ENCODE assay signal across 23 cellular contexts in genomic region chr3:119494597-119494996, GRCh38. TPM values are rescaled to one million over a fixed set of nuclear protein-coding genes. Genes with fewer than 3 reads are reported as not detected.
A peak's percentile ranks its signal among the peaks of the same experiment; 100 is the strongest.
DNase-seq lines count a peak whose midpoint lies in the region; TF ChIP-seq lines count a peak whose summit lies in the region.
"Had no signal": no experiment of that assay in that cellular context is flagged by ENCODE, and none has a peak within 500 bp of the region (broad histone marks: within the 10 kb centered on the region; RNA-seq: fewer than 3 reads in every experiment).

No MANE protein-coding gene starts in this region.

- H3K4me2 ChIP-seq in MM.1S (ENCODE audit: low read depth, low read length), result no peak overlapping the region
- H3K4me2 ChIP-seq in osteoblast (ENCODE audit: insufficient read depth, low read length), result no peak overlapping the region
- H3K4me2 ChIP-seq: smooth muscle cell had no signal

- H4K20me1 ChIP-seq in MM.1S (ENCODE audit: insufficient read depth, low read length) (no peaks in the 10 kb centered on the region), osteoblast (ENCODE audit: insufficient read depth, low read length) (no peaks in the 10 kb centered on the region)

- 0 out of 2 replicates have a peak, but pooled peaks cover 5% of the 10 kb centered on the region for H3K4me1 ChIP-seq in MM.1S (ENCODE audit: low read length)
- no peaks in the 10 kb centered on the region for H3K4me1 ChIP-seq in endodermal cell (ENCODE audit: control insufficient read depth, insufficient read depth, low read length)
- H3K4me1 ChIP-seq in osteoblast (ENCODE audit: insufficient read depth, low read length), result peaks cover 11% of the 10 kb centered on the region
- H3K4me1 ChIP-seq: prostate gland had no signal

- H3K27ac Mint-ChIP-seq in endodermal cell, result no peak overlapping the region
- no peak overlapping the region for H3K27ac Mint-ChIP-seq in activated CD4-positive, alpha-beta memory T cell treated with anti-CD3 and anti-CD28 coated beads, Interleukin-2, amount 10 ng/mL, durations not matched to agents 7 days and 5 days
- H3K27ac Mint-ChIP-seq: activated naive CD4-positive, alpha-beta T cell treated with anti-CD3 and anti-CD28 coated beads, Interleukin-2, amount 50 U/mL, for 72 hours; CD4-positive, CD25-positive, alpha-beta regulatory T cell; dendritic cell treated with granulocyte-macrophage colony-stimulating factor and Interleukin-4, amounts not matched to agents 40 ng/mL and 50 ng/mL, for 4 days had no signal

- H3K27ac ChIP-seq in MM.1S (ENCODE audit: low read length) (no peak overlapping the region), endodermal cell (ENCODE audit: low read depth, low read length) (no peak overlapping the region), osteoblast (ENCODE audit: low read depth, low read length) (no peak overlapping the region)
- H3K27ac ChIP-seq: 22Rv1, body of pancreas, heart right ventricle, HL-60, prostate gland had no signal

- H3K9me3 Mint-ChIP-seq in endodermal cell, result no peaks in the 10 kb centered on the region
- no peaks in the 10 kb centered on the region for H3K9me3 Mint-ChIP-seq in activated CD4-positive, alpha-beta memory T cell treated with anti-CD3 and anti-CD28 coated beads, Interleukin-2, amount 10 ng/mL, durations not matched to agents 7 days and 5 days
- H3K9me3 Mint-ChIP-seq: activated naive CD4-positive, alpha-beta T cell treated with anti-CD3 and anti-CD28 coated beads, Interleukin-2, amount 50 U/mL, for 72 hours; activated T-cell treated with anti-CD3 and anti-CD28 coated beads, Interleukin-2, amount 50 U/mL, for 4 hours; CD4-positive, CD25-positive, alpha-beta regulatory T cell; dendritic cell treated with granulocyte-macrophage colony-stimulating factor and Interleukin-4, amounts not matched to agents 40 ng/mL and 50 ng/mL, for 4 days; naive thymus-derived CD8-positive, alpha-beta T cell had no signal

- peak; percentile 12; the same call in 1 of the 2 replicates for TF ChIP-seq CTCF in MM.1S (IDR thresholded peaks at IDR 0.05; ENCODE audit: low read length)
- peak; percentile 68 for TF ChIP-seq CTCF in endodermal cell (conservative IDR thresholded peaks at IDR 0.05)
- peak; percentile 23 for TF ChIP-seq CTCF in osteoblast (IDR thresholded peaks at IDR 0.05; ENCODE audit: extremely low read depth, low read depth, low read length)

- H3K9me3 ChIP-seq in MM.1S (replicated peaks; ENCODE audit: insufficient read depth, low read length), result no peaks in the 10 kb centered on the region
- no peaks in the 10 kb centered on the region for H3K9me3 ChIP-seq in endodermal cell (ENCODE audit: control insufficient read depth, low read length)
- no peaks in the 10 kb centered on the region for H3K9me3 ChIP-seq in osteoblast (ENCODE audit: low read depth, low read length)
- H3K9me3 ChIP-seq: body of pancreas, heart right ventricle, prostate gland had no signal

- no peaks in the 10 kb centered on the region for H3K9me2 ChIP-seq in MM.1S (replicated peaks; ENCODE audit: insufficient read depth, low read length)

- H3F3A ChIP-seq in MM.1S (ENCODE audit: insufficient read depth, low read length), result no peaks in the 10 kb centered on the region

- no peak overlapping the region for H2AFZ ChIP-seq in MM.1S (ENCODE audit: low read length)
- H2AFZ ChIP-seq in osteoblast (ENCODE audit: low read length), result no peak overlapping the region

- no peaks in the 10 kb centered on the region for H3K27me3 ChIP-seq in MM.1S (replicated peaks; ENCODE audit: insufficient read depth, low read length)
- no peaks in the 10 kb centered on the region for H3K27me3 ChIP-seq in endodermal cell (ENCODE audit: control insufficient read depth, insufficient read depth, low read length, poor library complexity, severe bottlenecking)
- no peaks in the 10 kb centered on the region for H3K27me3 ChIP-seq in osteoblast (ENCODE audit: insufficient read depth, low read length)
- H3K27me3 ChIP-seq: body of pancreas, heart right ventricle had no signal

- no peaks in the 10 kb centered on the region for H3K27me3 Mint-ChIP-seq in endodermal cell (ENCODE audit: insufficient read depth)
- H3K27me3 Mint-ChIP-seq in activated CD4-positive, alpha-beta memory T cell treated with anti-CD3 and anti-CD28 coated beads, Interleukin-2, amount 10 ng/mL, durations not matched to agents 7 days and 5 days, result no peaks in the 10 kb centered on the region
- H3K27me3 Mint-ChIP-seq: CD4-positive, CD25-positive, alpha-beta regulatory T cell; dendritic cell treated with granulocyte-macrophage colony-stimulating factor and Interleukin-4, amounts not matched to agents 40 ng/mL and 50 ng/mL, for 4 days; naive thymus-derived CD8-positive, alpha-beta T cell had no signal

- CTCF ChIA-PET in activated CD4-positive, alpha-beta memory T cell treated with anti-CD3 and anti-CD28 coated beads, Interleukin-2, amount 10 ng/mL, durations not matched to agents 7 days and 5 days (lab: Charles Lee), result interaction anchor here (0.7 to 1.2 kb wide), 4 partner anchors 25 to 613 kb away, joined by 3 to 5 read pairs (median 4); partner anchors contain the start of genes POGLUT1 and TMEM39A

- H3K4me1 Mint-ChIP-seq in endodermal cell, result peaks cover 5% of the 10 kb centered on the region
- H3K4me1 Mint-ChIP-seq in activated CD4-positive, alpha-beta memory T cell treated with anti-CD3 and anti-CD28 coated beads, Interleukin-2, amount 10 ng/mL, durations not matched to agents 7 days and 5 days, result peaks cover 25% of the 10 kb centered on the region

- H3K4me3 Mint-ChIP-seq in endodermal cell, result no peak overlapping the region
- no peak overlapping the region for H3K4me3 Mint-ChIP-seq in activated CD4-positive, alpha-beta memory T cell treated with anti-CD3 and anti-CD28 coated beads, Interleukin-2, amount 10 ng/mL, durations not matched to agents 7 days and 5 days
- H3K4me3 Mint-ChIP-seq: activated T-cell treated with anti-CD3 and anti-CD28 coated beads, Interleukin-2, amount 50 U/mL, for 4 hours; dendritic cell treated with granulocyte-macrophage colony-stimulating factor and Interleukin-4, amounts not matched to agents 40 ng/mL and 50 ng/mL, for 4 days had no signal

- H3K9ac ChIP-seq in MM.1S (ENCODE audit: low read length) (no peak overlapping the region), endodermal cell (ENCODE audit: extremely low read depth, low read length, poor library complexity, severe bottlenecking) (no peak overlapping the region)

- DNase-seq in DMS 273 (lab: John Stamatoyannopoulos, UW; ENCODE audit: unreplicated experiment) (peak; percentile 27), DMS 273 treated with DMSO at 0.1 percent for 48 hours (lab: John Stamatoyannopoulos, UW) (no peak), MM.1S (no peak), endodermal cell (no peak), osteoblast (ENCODE audit: insufficient read length, low spot score, missing footprints) (no peak), UCSD-AML1 (lab: John Stamatoyannopoulos, UW; ENCODE audit: unreplicated experiment) (no peak), C1 segment of cervical spinal cord (lab: John Stamatoyannopoulos, UW) (no peak)
- DNase-seq in activated CD4-positive, alpha-beta memory T cell treated with anti-CD3 and anti-CD28 coated beads, Interleukin-2, amount 10 ng/mL, durations not matched to agents 7 days and 5 days, result no peak
- DNase-seq: activated CD4-positive, alpha-beta T cell treated with anti-CD3 and anti-CD28 coated beads, Interleukin-2, amount 50 U/mL, for 4 hours; activated T-cell treated with anti-CD3 and anti-CD28 coated beads, Interleukin-2, amount 50 U/mL, for 4 hours; body of pancreas; CD4-positive, CD25-positive, alpha-beta regulatory T cell; EL; heart right ventricle; islet precursor cell; naive thymus-derived CD8-positive, alpha-beta T cell; NCI-H1105 had no signal

- POLR2A ChIA-PET in activated CD4-positive, alpha-beta memory T cell treated with anti-CD3 and anti-CD28 coated beads, Interleukin-2, amount 10 ng/mL, durations not matched to agents 7 days and 5 days (lab: Charles Lee), result interaction anchor here (1.0 to 9.6 kb wide), 2 partner anchors 13 to 29 kb away, joined by 4 to 235 read pairs; partner anchors contain the start of genes POGLUT1 and TMEM39A

- H3K36me3 ChIP-seq in MM.1S (replicated peaks; ENCODE audit: insufficient read depth, low read length), result no peaks in the 10 kb centered on the region
- H3K36me3 ChIP-seq in endodermal cell (ENCODE audit: control insufficient read depth, insufficient read depth, low read length), result peaks cover 22% of the 10 kb centered on the region
- H3K36me3 ChIP-seq in osteoblast (ENCODE audit: insufficient read depth, low read length), result peaks cover 12% of the 10 kb centered on the region
- H3K36me3 ChIP-seq: prostate gland had no signal

- H3K79me2 ChIP-seq in MM.1S (ENCODE audit: low read length) (peaks cover 12% of the 10 kb centered on the region), osteoblast (ENCODE audit: insufficient read depth, low read length) (peaks cover 16% of the 10 kb centered on the region)

- peaks cover 18% of the 10 kb centered on the region for H3K36me3 Mint-ChIP-seq in endodermal cell (ENCODE audit: low read depth)
- peaks cover 32% of the 10 kb centered on the region for H3K36me3 Mint-ChIP-seq in activated CD4-positive, alpha-beta memory T cell treated with anti-CD3 and anti-CD28 coated beads, Interleukin-2, amount 10 ng/mL, durations not matched to agents 7 days and 5 days (ENCODE audit: low read depth)

- 87 to 100% methylated on average over 2 of the region's 2 CpGs for WGBS in endodermal cell (ENCODE audit: insufficient coverage in 1 of 2, insufficient read length in 1 of 2), 2 experiments

- no peak overlapping the region for H3K4me3 ChIP-seq in MM.1S (ENCODE audit: low read length)
- H3K4me3 ChIP-seq in endodermal cell (ENCODE audit: low read length), result no peak overlapping the region
- H3K4me3 ChIP-seq in osteoblast (ENCODE audit: insufficient read depth, low read length), result no peak overlapping the region
- H3K4me3 ChIP-seq: body of pancreas, heart right ventricle, prostate gland, smooth muscle cell had no signal

RNA-seq across cellular contexts. Expression of gene TIMMDC1, which starts 3.8 kb away (rescaled TPM):
- total RNA-seq in endodermal cell (100 to 1,000 TPM; 107 to 119 TPM), osteoblast (59.4 and 60.1 TPM in 2 replicates)
- 95.7 TPM for polyA plus RNA-seq in endodermal cell (2013, experiment 1 of 2)
- 93.2 TPM for polyA plus RNA-seq in endodermal cell (2013, experiment 2 of 2)
- 10 to 100 TPM; 66.4 to 67.4 TPM for total RNA-seq in activated CD4-positive, alpha-beta memory T cell treated with anti-CD3 and anti-CD28 coated beads, Interleukin-2, amount 10 ng/mL, durations not matched to agents 7 days and 5 days

RNA-seq across cellular contexts. Expression of gene POGLUT1, which starts 25.8 kb away (rescaled TPM):
- total RNA-seq in endodermal cell, result 10 to 100 TPM; 17.9 to 18.7 TPM
- 20.3 TPM for polyA plus RNA-seq in endodermal cell (2013, experiment 1 of 2)
- polyA plus RNA-seq in endodermal cell (2013, experiment 2 of 2), result 16.1 TPM
- total RNA-seq in osteoblast, result 17.7 and 19.4 TPM in 2 replicates
- total RNA-seq in activated CD4-positive, alpha-beta memory T cell treated with anti-CD3 and anti-CD28 coated beads, Interleukin-2, amount 10 ng/mL, durations not matched to agents 7 days and 5 days, result 10 to 100 TPM; 19.2 to 22.2 TPM

RNA-seq across cellular contexts. Expression of gene TMEM39A, which starts 31.2 kb away (rescaled TPM):
- total RNA-seq in endodermal cell (10 to 100 TPM; 62.3 to 81.8 TPM), osteoblast (53.2 and 54.5 TPM in 2 replicates)
- 37.0 TPM for polyA plus RNA-seq in endodermal cell (2013, experiment 1 of 2)
- polyA plus RNA-seq in endodermal cell (2013, experiment 2 of 2), result 39.3 TPM
- 10 to 100 TPM; 42.7 to 42.8 TPM for total RNA-seq in activated CD4-positive, alpha-beta memory T cell treated with anti-CD3 and anti-CD28 coated beads, Interleukin-2, amount 10 ng/mL, durations not matched to agents 7 days and 5 days

Comparison
In these comparisons a context has a peak if more than half of its experiments do, and no peak if none do; other contexts are left out.
1. CTCF ChIP-seq: peak in every context shown above with its lines; median percentile 68 in endodermal cell; 23 in osteoblast; 12 in MM.1S.